ENCODE assay signal across 8 cellular contexts in the genomic region with DNA sequence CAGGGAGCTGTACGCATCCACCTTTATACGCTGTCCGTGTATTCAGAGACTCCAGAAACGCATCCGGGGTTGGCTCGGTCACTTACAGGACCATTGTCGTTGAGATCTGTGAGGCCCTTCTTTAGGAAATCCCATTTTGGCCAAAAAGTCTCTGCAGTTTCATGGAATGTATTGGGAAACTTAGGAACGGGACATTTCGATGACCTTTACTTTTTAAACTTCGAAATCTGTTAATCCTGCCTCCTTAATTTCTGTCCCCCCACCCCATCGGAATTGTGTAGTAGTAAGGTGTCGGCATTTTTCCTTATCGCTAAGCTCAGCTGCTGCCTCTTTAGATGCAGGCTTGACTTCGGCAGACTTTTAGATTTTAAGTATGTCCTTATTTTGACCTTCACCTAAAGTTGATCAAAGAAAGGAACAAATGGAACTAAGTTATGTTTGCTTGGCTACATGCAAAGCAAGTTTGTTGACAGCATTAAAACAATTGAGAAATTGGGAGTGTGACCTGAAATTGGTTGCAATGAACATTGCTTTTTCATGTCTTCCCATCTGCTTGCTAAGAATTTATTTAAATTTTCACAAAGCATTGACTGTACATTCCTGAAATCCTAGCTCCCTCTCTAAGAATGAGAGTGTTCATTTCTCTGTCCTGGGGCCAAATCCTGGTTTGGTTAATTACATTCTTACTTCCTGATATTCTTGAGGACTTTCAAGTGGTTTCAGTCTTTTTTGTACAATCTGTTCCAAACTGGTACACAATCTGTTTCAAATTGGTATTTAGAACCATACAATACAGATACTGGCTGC. TPM values are rescaled to one million over a fixed set of nuclear protein-coding genes. Genes with fewer than 3 reads are reported as not detected.
DNase-seq lines count a peak whose midpoint lies in the region; ATAC-seq and TF ChIP-seq lines count a peak whose summit lies in the region.

No MANE protein-coding gene starts in this region.

- peak overlapping the region; percentile 78 for H3K4me2 ChIP-seq in OCI-LY3 (ENCODE audit: low read length)

- DNase-seq in EL: peak; percentile 26
- no peak for DNase-seq in endodermal cell
- no peak for DNase-seq in neural crest cell (ENCODE audit: low read depth, low spot score)
- DNase-seq in superior temporal gyrus (ENCODE audit: extremely low spot score): no peak
- DNase-seq in HPDE6-E6E7 (ENCODE audit: extremely low spot score): no peak
- DNase-seq in HuH-7.5 (ENCODE audit: low spot score): no peak

- peak overlapping the region; percentile 60; the same call in 1 of the 2 replicates for H2AFZ ChIP-seq in OCI-LY3 (ENCODE audit: low read depth, low read length)

- H4K20me1 ChIP-seq in OCI-LY3 (ENCODE audit: insufficient read depth, low read length): no peaks in the 10 kb centered on the region

- TF ChIP-seq CTCF in OCI-LY3 (IDR thresholded peaks at IDR 0.05; ENCODE audit: low read depth, low read length): no peak
- no peak for TF ChIP-seq CTCF in endodermal cell (conservative IDR thresholded peaks at IDR 0.05)
- no peak for TF ChIP-seq CTCF in neural crest cell (conservative IDR thresholded peaks at IDR 0.05)

- peaks cover 18% of the 10 kb centered on the region for H3K4me1 ChIP-seq in OCI-LY3 (ENCODE audit: low read length)
- no peaks in the 10 kb centered on the region for H3K4me1 ChIP-seq in endodermal cell (ENCODE audit: control insufficient read depth, insufficient read depth, low read length)

- H3K27me3 ChIP-seq in OCI-LY3 (ENCODE audit: low read depth, low read length) (peaks cover 30% of the 10 kb centered on the region), endodermal cell (ENCODE audit: control insufficient read depth, insufficient read depth, low read length, poor library complexity, severe bottlenecking) (no peaks in the 10 kb centered on the region)

- H3K4me3 Mint-ChIP-seq in endodermal cell: peak overlapping the region; percentile 79
- peak overlapping the region; percentile 99 for H3K4me3 Mint-ChIP-seq in neural crest cell

- no peaks in the 10 kb centered on the region for H3K36me3 Mint-ChIP-seq in endodermal cell (ENCODE audit: low read depth)
- H3K36me3 Mint-ChIP-seq in neural crest cell (ENCODE audit: low read depth): no peaks in the 10 kb centered on the region

- H3K4me3 ChIP-seq in OCI-LY3 (ENCODE audit: low read length) (peak overlapping the region; percentile 89), endodermal cell (ENCODE audit: low read length) (peak overlapping the region; percentile 82)

- peaks cover 4% of the 10 kb centered on the region for H3K27me3 Mint-ChIP-seq in endodermal cell (ENCODE audit: insufficient read depth)
- H3K27me3 Mint-ChIP-seq in neural crest cell (ENCODE audit: low read depth): peaks cover 6% of the 10 kb centered on the region

- H3K4me1 Mint-ChIP-seq in endodermal cell (peaks cover 19% of the 10 kb centered on the region), neural crest cell (peaks cover 38% of the 10 kb centered on the region)

- H3K9ac ChIP-seq in OCI-LY3 (ENCODE audit: low read length) (peak overlapping the region; percentile 63), endodermal cell (ENCODE audit: extremely low read depth, low read length, poor library complexity, severe bottlenecking) (peak overlapping the region; percentile 69)

- no peak for ATAC-seq in GM18861 (IDR thresholded peaks at IDR 0.05; ENCODE audit: unreplicated experiment)

- WGBS in endodermal cell (ENCODE audit: insufficient coverage in 1 of 2, insufficient read length in 1 of 2), 2 experiments: 23 to 24% methylated on average over 12 to 14 of the region's 14 CpGs

- H3K79me2 ChIP-seq in OCI-LY3 (ENCODE audit: low read length): no peaks in the 10 kb centered on the region

- H3K27ac ChIP-seq in OCI-LY3 (ENCODE audit: low read length) (no peak overlapping the region), endodermal cell (ENCODE audit: low read depth, low read length) (peak overlapping the region; percentile 75)

- H3K9me3 ChIP-seq in OCI-LY3 (ENCODE audit: insufficient read depth, low read length) (0 out of 2 replicates have a peak, but pooled peaks cover 4% of the 10 kb centered on the region), endodermal cell (ENCODE audit: control insufficient read depth, low read length) (peaks cover 5% of the 10 kb centered on the region)

- H3K9me3 Mint-ChIP-seq in endodermal cell: peaks cover 5% of the 10 kb centered on the region
- H3K9me3 Mint-ChIP-seq in neural crest cell: peaks cover 5% of the 10 kb centered on the region

- H3K27ac Mint-ChIP-seq in endodermal cell (peak overlapping the region; percentile 95), neural crest cell (ENCODE audit: unreplicated experiment) (peak overlapping the region; percentile 83)

- H3K36me3 ChIP-seq in OCI-LY3 (replicated peaks; ENCODE audit: low read depth, low read length) (no peaks in the 10 kb centered on the region), endodermal cell (ENCODE audit: control insufficient read depth, insufficient read depth, low read length) (no peaks in the 10 kb centered on the region)

RNA-seq across cellular contexts. Expression of a gene that starts 0.9 kb away (rescaled TPM):
- 10 to 100 TPM; 23.5 to 24.6 TPM for total RNA-seq in endodermal cell
- polyA plus RNA-seq in endodermal cell (2013, experiment 1 of 2): 19.1 TPM
- polyA plus RNA-seq in endodermal cell (2013, experiment 2 of 2): 20.1 TPM
- total RNA-seq in neural crest cell: 24.8 and 25.7 TPM in 2 replicates
